In the genomic region with DNA sequence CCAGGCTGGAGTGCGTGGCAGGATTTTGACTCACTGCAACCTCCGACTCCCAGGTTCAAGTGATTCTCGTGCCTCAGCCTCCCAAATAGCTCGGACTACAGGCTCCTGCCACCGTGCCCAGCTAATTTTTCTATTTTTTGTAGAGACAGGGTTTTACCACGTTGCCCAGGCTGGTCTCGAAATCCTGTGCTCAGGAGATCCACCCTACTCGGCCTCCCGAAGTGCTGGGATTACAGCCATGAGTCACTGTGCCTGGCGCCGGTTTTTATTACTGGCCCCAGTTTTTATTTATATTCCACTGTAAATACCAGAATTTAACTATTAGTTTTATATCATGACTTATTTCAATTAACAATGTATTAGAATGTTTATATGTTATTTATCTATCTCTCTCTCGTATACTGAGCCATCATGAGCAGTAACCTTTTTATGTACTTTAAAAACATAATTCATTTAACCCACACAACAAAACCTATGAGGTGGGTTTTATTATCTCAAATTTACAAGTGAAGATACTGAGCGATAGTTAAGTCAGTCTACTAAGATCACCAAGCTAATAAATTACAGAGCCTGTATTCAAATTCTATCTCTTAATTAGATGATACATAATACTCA, we compare ENCODE assay signal across 15 cellular contexts. TPM values are rescaled to one million over a fixed set of nuclear protein-coding genes. Genes with fewer than 3 reads are reported as not detected.
A peak's percentile ranks its signal among the peaks of the same experiment; 100 is the strongest.
DNase-seq lines count a peak whose midpoint lies in the region; ATAC-seq, FAIRE-seq and TF ChIP-seq lines count a peak whose summit lies in the region.
"Had no signal": no experiment of that assay in that cellular context is flagged by ENCODE, and none has a peak within 500 bp of the region (broad histone marks: within the 10 kb centered on the region; RNA-seq: fewer than 3 reads in every experiment).

No MANE protein-coding gene starts in this region.

- no peak overlapping the region for H2BK12ac ChIP-seq in mesenchymal stem cell (ENCODE audit: low read length in 2 of 2)

- no peak overlapping the region for H2BK15ac ChIP-seq in mesenchymal stem cell (ENCODE audit: low read depth, poor library complexity, severe bottlenecking)

- no peak for FAIRE-seq in pancreas (lab: Jason Lieb, UNC)

- H2AK5ac ChIP-seq in mesenchymal stem cell (ENCODE audit: low read length, severe bottlenecking) = no peak overlapping the region

- H3K23ac ChIP-seq in mesenchymal stem cell (ENCODE audit: low read length in 2 of 2) = no peak overlapping the region

- no peak overlapping the region for H2AFZ ChIP-seq in GM23248
- H2AFZ ChIP-seq in mesenchymal stem cell (ENCODE audit: low read depth, low read length) = no peak overlapping the region

- H3F3A ChIP-seq in GM23248 (ENCODE audit: insufficient read depth) = peaks cover 26% of the 10 kb centered on the region

- no peak overlapping the region for H3K14ac ChIP-seq in mesenchymal stem cell (ENCODE audit: low read length in 2 of 2)

- H3K9me3 ChIP-seq in GM23248 (ENCODE audit: low read depth) = no peaks in the 10 kb centered on the region
- H3K9me3 ChIP-seq in mesenchymal stem cell (ENCODE audit: control insufficient read depth, low read length) = no peaks in the 10 kb centered on the region
- no peaks in the 10 kb centered on the region for H3K9me3 ChIP-seq in pancreas
- H3K9me3 ChIP-seq: heart right ventricle had no signal

- H3K4me2 ChIP-seq in GM23248 (ENCODE audit: unreplicated experiment) = peak overlapping the region; percentile 40
- no peak overlapping the region for H3K4me2 ChIP-seq in mesenchymal stem cell (ENCODE audit: low read length, poor library complexity, severe bottlenecking)

- 26 to 29% methylated on average over 13 of the region's 13 CpGs for WGBS in GM23248 (ENCODE audit: low coverage in 1 of 2, low lambda C conversion rate in 2 of 2, missing lambda C conversion rate in 2 of 2), 2 experiments
- 92% methylated on average over 9 of the region's 13 CpGs for WGBS in mesenchymal stem cell
- WGBS in pancreas, 2 donors = 90% methylated on average over 13 of the region's 13 CpGs

- no peaks in the 10 kb centered on the region for H3K27me3 ChIP-seq in GM23248 (replicated peaks; ENCODE audit: insufficient read depth)
- H3K27me3 ChIP-seq in mesenchymal stem cell (ENCODE audit: control insufficient read depth in 1 of 2, insufficient read depth in 1 of 2, low read length in 2 of 2) = no peaks in the 10 kb centered on the region
- no peaks in the 10 kb centered on the region for H3K27me3 ChIP-seq in pancreas
- H3K27me3 ChIP-seq: cardiac muscle cell, heart right ventricle had no signal

- H3K9ac ChIP-seq in GM23248 (peak overlapping the region; percentile 58), mesenchymal stem cell (ENCODE audit: low read length) (peak overlapping the region; percentile 49)

- intact Hi-C loops in pancreas (cut with DNase I) = no loop called here

- in situ Hi-C loops in GM23248 (cut with MboI) = no loop called here

- peaks cover 33% of the 10 kb centered on the region for H3K4me1 ChIP-seq in GM23248 (ENCODE audit: insufficient read depth)
- H3K4me1 ChIP-seq in mesenchymal stem cell (ENCODE audit: control insufficient read depth, insufficient read depth, low read depth, low read length) = peaks cover 1% of the 10 kb centered on the region
- H3K4me1 ChIP-seq in pancreas = peaks cover 0 to 3% (median 0%) of the 10 kb centered on the region in 3 donors

- DNase-seq in GM23248 = peak; percentile 88
- DNase-seq in mesenchymal stem cell = peak; percentile 39
- no peak for DNase-seq in pancreas
- DNase-seq in activated naive CD4-positive, alpha-beta T cell treated with Interleukin-2 at 50 U/mL for 16 hours = no peak
- DNase-seq in activated CD8-positive, alpha-beta memory T cell treated with anti-CD3 and anti-CD28 coated beads, Interleukin-2, amount 50 U/mL, for 48 hours = no peak
- no peak for DNase-seq in DMS79 (lab: John Stamatoyannopoulos, UW)
- DNase-seq: activated naive CD4-positive, alpha-beta T cell treated with anti-CD3 and anti-CD28 coated beads for 36 hours; Calu3; heart right ventricle; substantia nigra; T-helper 1 cell had no signal

- H3K36me3 ChIP-seq in GM23248 (ENCODE audit: low read depth) (peaks cover 29% of the 10 kb centered on the region), mesenchymal stem cell (ENCODE audit: control insufficient read depth in 1 of 2, insufficient read depth in 2 of 2, low read depth in 1 of 2, low read length in 2 of 2) (peaks cover 35 to 82% of the 10 kb centered on the region in 2 experiments), pancreas (peaks cover 0 to 29% (median 6%) of the 10 kb centered on the region in 3 donors)

- no peak for ATAC-seq in pancreas
- ATAC-seq: activated CD4-positive, CD25-positive, alpha-beta regulatory T cell treated with anti-CD3 and anti-CD28 coated beads, Interleukin-2, amount 50 U/mL, for 24 hours; heart right ventricle had no signal

- no peak overlapping the region for H3K4ac ChIP-seq in mesenchymal stem cell (ENCODE audit: low read depth in 1 of 2, low read length in 2 of 2)

- H3K4me3 ChIP-seq in GM23248 = no peak overlapping the region
- H3K4me3 ChIP-seq in mesenchymal stem cell (ENCODE audit: insufficient read depth in 1 of 2, low read depth in 1 of 2, low read length in 2 of 2) = no peak overlapping the region
- H3K4me3 ChIP-seq in pancreas = no peak overlapping the region
- H3K4me3 ChIP-seq: cardiac muscle cell, heart right ventricle had no signal

- peaks cover 18% of the 10 kb centered on the region for H3K79me1 ChIP-seq in mesenchymal stem cell (replicated peaks; ENCODE audit: low read length, poor library complexity, severe bottlenecking)

- H3K9me2 ChIP-seq in GM23248 (ENCODE audit: insufficient read depth) = no peaks in the 10 kb centered on the region

- H3K18ac ChIP-seq in mesenchymal stem cell (ENCODE audit: low read depth in 1 of 2, low read length in 2 of 2) = no peak overlapping the region

- no peak for TF ChIP-seq CTCF in 22Rv1 (IDR thresholded peaks at IDR 0.05)
- no peak for TF ChIP-seq CTCF in VCaP (conservative IDR thresholded peaks at IDR 0.05)
- TF ChIP-seq CTCF in pancreas (IDR thresholded peaks at IDR 0.05) = no peak

- no peaks in the 10 kb centered on the region for H4K20me1 ChIP-seq in GM23248 (ENCODE audit: insufficient read depth)

- no peak overlapping the region for H4K8ac ChIP-seq in mesenchymal stem cell (ENCODE audit: low read length)

- no peak overlapping the region for H2BK120ac ChIP-seq in mesenchymal stem cell (ENCODE audit: low read depth, low read length)

- no peak overlapping the region for H4K91ac ChIP-seq in mesenchymal stem cell (ENCODE audit: low read length)

- H3K27ac ChIP-seq in 22Rv1 (peak overlapping the region; percentile 6; the same call in 1 of the 2 replicates), GM23248 (peak overlapping the region; percentile 84), VCaP (peak overlapping the region; percentile 26; the same call in 1 of the 2 replicates), mesenchymal stem cell (ENCODE audit: low read length, poor library complexity, severe bottlenecking) (no peak overlapping the region), pancreas (no peak overlapping the region)
- H3K27ac ChIP-seq: cardiac muscle cell, heart right ventricle had no signal

- H3K79me2 ChIP-seq in GM23248 (ENCODE audit: insufficient read depth) = peaks cover 61% of the 10 kb centered on the region

- H2BK5ac ChIP-seq in mesenchymal stem cell (ENCODE audit: low read depth, low read length, poor library complexity, severe bottlenecking) = no peak overlapping the region

RNA-seq across cellular contexts. Expression of gene HECTD1, which starts 47.8 kb away (rescaled TPM):
- 110 and 145 TPM in 2 replicates for total RNA-seq in GM23248 (2014; rRNA removed; shearing (Covaris generic))
- 39.0 and 44.5 TPM in 2 replicates for polyA plus RNA-seq in GM23248 (2016; fragmentation: Nextera tagmentation; extraction: Ambion mirVana)
- 44.7 TPM for polyA plus RNA-seq in mesenchymal stem cell (2013, experiment 1 of 2)
- 42.1 TPM for polyA plus RNA-seq in mesenchymal stem cell (2013, experiment 2 of 2)
- 10 to 100 TPM; 67.3 to 84.4 (median 70.0) TPM for total RNA-seq in pancreas
- 10 to 100 TPM; 28.7 to 44.5 TPM for polyA plus RNA-seq in pancreas

Comparison
In these comparisons a context has a peak if more than half of its experiments do, and no peak if none do; other contexts are left out.
1. H3K27ac ChIP-seq: peak in 22Rv1 (single experiment), GM23248 (single experiment) and VCaP (single experiment); none in mesenchymal stem cell (single experiment) and pancreas (0 of 4).
2. DNase-seq: peak in GM23248 (single experiment) and mesenchymal stem cell (single experiment); none in pancreas (0 of 6), activated naive CD4-positive, alpha-beta T cell treated with Interleukin-2 at 50 U/mL for 16 hours (single experiment), activated CD8-positive, alpha-beta memory T cell treated with anti-CD3 and anti-CD28 coated beads, Interleukin-2, amount 50 U/mL, for 48 hours (single experiment) and DMS79 (single experiment).